In genomic region chr21:18041012-18041411, GRCh38 we compare ENCODE assay signal across 8 cellular contexts.
DNase-seq lines count a peak whose midpoint lies in the region; FAIRE-seq and TF ChIP-seq lines count a peak whose summit lies in the region.

No MANE protein-coding gene starts in this region.

- H3K4me3 ChIP-seq in bronchial epithelial cell (ENCODE audit: low read depth, low read length) (no peak overlapping the region), MG63 (no peak overlapping the region)

- no peak overlapping the region for H3K27ac Mint-ChIP-seq in progenitor cell of endocrine pancreas

- H3K36me3 ChIP-seq in bronchial epithelial cell (ENCODE audit: control insufficient read depth, insufficient read depth, low read length): no peaks in the 10 kb centered on the region
- H3K36me3 ChIP-seq in MG63: no peaks in the 10 kb centered on the region

- DNase-seq in H4 (ENCODE audit: low spot score) (peak; percentile 44), NCI-H2171 (lab: John Stamatoyannopoulos, UW) (peak; percentile 41), bronchial epithelial cell (ENCODE audit: low read depth) (peak; percentile 1), progenitor cell of endocrine pancreas (ENCODE audit: low spot score, unreplicated experiment) (no peak), ecto neural progenitor cell (ENCODE audit: low spot score) (no peak), MG63 (no peak), posterior vena cava (ENCODE audit: low spot score) (no peak)

- TF ChIP-seq CTCF in bronchial epithelial cell (IDR thresholded peaks at IDR 0.05; ENCODE audit: insufficient read depth, low read length, severe bottlenecking) (no peak), progenitor cell of endocrine pancreas (IDR thresholded peaks at IDR 0.05; ENCODE audit: unreplicated experiment) (peak; percentile 33)

- no peaks in the 10 kb centered on the region for H3K9me3 ChIP-seq in MG63

- no peaks in the 10 kb centered on the region for H3K9me3 Mint-ChIP-seq in progenitor cell of endocrine pancreas (ENCODE audit: low read depth)

- intact Hi-C loops in posterior vena cava (cut with DNase I): no loop called here

- no peaks in the 10 kb centered on the region for H3K4me1 Mint-ChIP-seq in progenitor cell of endocrine pancreas (ENCODE audit: low read depth)

- no peaks in the 10 kb centered on the region for H3K27me3 ChIP-seq in bronchial epithelial cell (ENCODE audit: control insufficient read depth, insufficient read depth, low read length)
- H3K27me3 ChIP-seq in MG63: no peaks in the 10 kb centered on the region

- H3K4me3 Mint-ChIP-seq in progenitor cell of endocrine pancreas (ENCODE audit: low read depth): no peak overlapping the region

- no peaks in the 10 kb centered on the region for H3K36me3 Mint-ChIP-seq in progenitor cell of endocrine pancreas (ENCODE audit: insufficient read depth)

- H3K27me3 Mint-ChIP-seq in progenitor cell of endocrine pancreas: no peaks in the 10 kb centered on the region

- peak; percentile 84 for FAIRE-seq in A204.1 (lab: Jason Lieb, UNC)
- no peak for FAIRE-seq in bronchial epithelial cell (lab: Jason Lieb, UNC)

Comparison
In these comparisons a context has a peak if more than half of its experiments do, and no peak if none do; other contexts are left out.
1. DNase-seq: peak in H4 (single experiment), NCI-H2171 (single experiment) and bronchial epithelial cell (single experiment); none in progenitor cell of endocrine pancreas (single experiment), ecto neural progenitor cell (single experiment), MG63 (single experiment) and posterior vena cava (single experiment).